8 cellular contexts compared by ENCODE assay signal in genomic region chr17:44066204-44066930, GRCh38. TPM values are rescaled to one million over a fixed set of nuclear protein-coding genes. Genes with fewer than 3 reads are reported as not detected.
DNase-seq lines count a peak whose midpoint lies in the region; TF ChIP-seq lines count a peak whose summit lies in the region.

LSM12 (minus strand) TSS chr17:44066671; CDS start chr17:44066587, 84 bp downstream.

- TF ChIP-seq CTCF in fibroblast of the aortic adventitia (IDR thresholded peaks at IDR 0.05; ENCODE audit: insufficient read depth, low read length), result no peak
- no peak for TF ChIP-seq CTCF in nephron (IDR thresholded peaks at IDR 0.05; ENCODE audit: unreplicated experiment in 3 of 3)

- no peaks in the 10 kb centered on the region for H3K27me3 Mint-ChIP-seq in nephron (ENCODE audit: low read depth)

- peaks cover 20% of the 10 kb centered on the region for H3K36me3 Mint-ChIP-seq in nephron (ENCODE audit: low read depth)

- peaks cover 47% of the 10 kb centered on the region for H3K4me1 Mint-ChIP-seq in nephron

- peak within 1 kb of the TSS; percentile 92 to 95 (median 94) for H3K4me3 Mint-ChIP-seq in nephron

- H3K4me3 ChIP-seq in fibroblast of the aortic adventitia (ENCODE audit: low read depth, low read length), result peak within 1 kb of the TSS; percentile 86

- DNase-seq in DMS79 (lab: John Stamatoyannopoulos, UW), result peak; percentile 86
- peak; percentile 82 for DNase-seq in H4 (ENCODE audit: low spot score)
- peak; percentile 87 for DNase-seq in M059J (ENCODE audit: low read depth)
- DNase-seq in SHP77 treated with DMSO at 0.1 percent for 48 hours (lab: John Stamatoyannopoulos, UW), result peak; percentile 95
- peak; percentile 86 for DNase-seq in activated effector memory CD4-positive, alpha-beta T cell treated with Interleukin-2 at 50 U/mL for 16 hours
- DNase-seq in fibroblast of the aortic adventitia (ENCODE audit: low read depth), result peak; percentile 87
- peak; percentile 84 for DNase-seq in stimulated activated naive CD4-positive, alpha-beta T cell treated with Interleukin-2 at 50 U/mL for 16 hours (lab: John Stamatoyannopoulos, UW)

- H3K27ac Mint-ChIP-seq in nephron, result peak within 1 kb of the TSS; percentile 92 to 99 (median 98)

- no peaks in the 10 kb centered on the region for H3K9me3 Mint-ChIP-seq in nephron

RNA-seq across cellular contexts. Expression of gene LSM12, which starts in this region (rescaled TPM):
- total RNA-seq in H4 (2014; rRNA removed; shearing (Covaris generic)), result 62.2 and 65.0 TPM in 2 replicates
- total RNA-seq in M059J (2014; rRNA removed; shearing (Covaris generic)), result 112 and 121 TPM in 2 replicates
- 13.2 and 77.5 TPM in 2 replicates for total RNA-seq in fibroblast of the aortic adventitia (ENCODE audit: low replicate concordance)

Comparison
In these comparisons a context has a peak if more than half of its experiments do, and no peak if none do; other contexts are left out.
1. Peak in every context shown above with its lines: DNase-seq and H3K4me3 ChIP-seq.